Comparison of ENCODE assay signal across 28 cellular contexts in the genomic region with DNA sequence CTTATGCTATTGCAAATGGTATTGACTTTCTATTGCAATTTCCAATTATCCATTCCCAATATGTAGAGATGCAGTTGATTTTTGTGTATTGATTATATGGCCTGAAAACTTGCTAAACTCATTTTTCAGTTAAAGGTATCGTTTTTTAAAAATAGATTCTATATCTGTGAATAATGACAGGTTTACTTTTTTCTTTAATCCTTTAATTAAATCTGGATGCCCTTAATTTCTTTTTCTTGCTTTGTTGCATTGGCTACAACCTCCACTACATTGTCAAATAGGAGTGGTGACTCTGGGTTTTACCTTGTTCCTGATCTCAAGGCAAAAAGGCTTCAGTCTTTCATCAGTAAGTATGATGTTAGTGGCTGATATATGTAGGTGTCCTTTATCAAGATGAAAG.
"Had no signal": no experiment of that assay in that cellular context is flagged by ENCODE, and none has a peak within 500 bp of the region (broad histone marks: within the 10 kb centered on the region; RNA-seq: fewer than 3 reads in every experiment).

No MANE protein-coding gene starts in this region.

- H3K4me1 Mint-ChIP-seq: stimulated activated memory B cell treated with anti-CD40 and anti-IgM and Interleukin-4, amounts not matched to agents 10 μg/mL and 1 μg/mL and 100 μg/mL, for 72 hours; stimulated activated naive B cell treated with anti-CD40 and anti-IgM and Interleukin-4, amounts not matched to agents 10 μg/mL and 1 μg/mL and 100 μg/mL, for 72 hours; stimulated activated naive CD8-positive, alpha-beta T cell treated with anti-CD3 and anti-CD28 coated beads, Interleukin-15, amount 100 ng/mL, for 72 hours had no signal

- H3K9me3 Mint-ChIP-seq: stimulated activated effector memory CD8-positive, alpha-beta T cell treated with anti-CD3 and anti-CD28 coated beads, Interleukin-12 subunit alpha, Interleukin-12 subunit beta, amount 100 ng/mL, for 72 hours; stimulated activated naive B cell treated with anti-CD40 and anti-IgM and Interleukin-4, amounts not matched to agents 10 μg/mL and 1 μg/mL and 100 μg/mL, for 72 hours; stimulated activated naive CD8-positive, alpha-beta T cell treated with anti-CD3 and anti-CD28 coated beads, Interleukin-15, amount 100 ng/mL, for 72 hours; stimulated activated naive CD8-positive, alpha-beta T cell treated with anti-CD3 and anti-CD28 coated beads, Interleukin-15, Interleukin-2, amounts not matched to agents 100 ng/mL and 50 ng/mL, for 24 hours; type B pancreatic cell had no signal

- H3K4me3 ChIP-seq: stomach, suprapubic skin, testis, thoracic aorta, thyroid gland, tibial artery, tibial nerve, transverse colon, upper lobe of left lung, upper lobe of right lung, uterus, vagina had no signal

- H3K27ac Mint-ChIP-seq: stimulated activated effector memory CD8-positive, alpha-beta T cell treated with anti-CD3 and anti-CD28 coated beads, Interleukin-12 subunit alpha, Interleukin-12 subunit beta, amount 100 ng/mL, for 72 hours; stimulated activated memory B cell treated with anti-CD40 and anti-IgM and Interleukin-4, amounts not matched to agents 10 μg/mL and 1 μg/mL and 100 μg/mL, for 72 hours; stimulated activated naive B cell treated with anti-CD40 and anti-IgM and Interleukin-4, amounts not matched to agents 10 μg/mL and 1 μg/mL and 100 μg/mL, for 72 hours; stimulated activated naive CD8-positive, alpha-beta T cell treated with anti-CD3 and anti-CD28 coated beads, Interleukin-15, amount 100 ng/mL, for 72 hours; stimulated activated naive CD8-positive, alpha-beta T cell treated with anti-CD3 and anti-CD28 coated beads, Interleukin-15, Interleukin-2, amounts not matched to agents 100 ng/mL and 50 ng/mL, for 24 hours; type B pancreatic cell had no signal

- H3K4me3 Mint-ChIP-seq: stimulated activated effector memory CD8-positive, alpha-beta T cell treated with anti-CD3 and anti-CD28 coated beads, Interleukin-12 subunit alpha, Interleukin-12 subunit beta, amount 100 ng/mL, for 72 hours; stimulated activated memory B cell treated with anti-CD40 and anti-IgM and Interleukin-4, amounts not matched to agents 10 μg/mL and 1 μg/mL and 100 μg/mL, for 72 hours; stimulated activated naive B cell treated with anti-CD40 and anti-IgM and Interleukin-4, amounts not matched to agents 10 μg/mL and 1 μg/mL and 100 μg/mL, for 72 hours; stimulated activated naive CD8-positive, alpha-beta T cell treated with anti-CD3 and anti-CD28 coated beads, Interleukin-15, amount 100 ng/mL, for 72 hours; stimulated activated naive CD8-positive, alpha-beta T cell treated with anti-CD3 and anti-CD28 coated beads, Interleukin-15, Interleukin-2, amounts not matched to agents 100 ng/mL and 50 ng/mL, for 24 hours; type B pancreatic cell had no signal

- H3K4me1 ChIP-seq: suprapubic skin, testis, thyroid gland, upper lobe of right lung had no signal

- H3K36me3 ChIP-seq: stomach, suprapubic skin, thoracic aorta, thyroid gland, tibial artery, tibial nerve, transverse colon, upper lobe of left lung, upper lobe of right lung, uterus, vagina had no signal

- H3K9me3 ChIP-seq: stomach, suprapubic skin, testis, thoracic aorta, thyroid gland, transverse colon, upper lobe of left lung, upper lobe of right lung, uterus, vagina had no signal

- DNase-seq: stimulated activated CD4-positive, alpha-beta T cell treated with anti-CD3 and anti-CD28 coated beads, Interleukin-2, amount 100 ng/mL, for 48 hours; stimulated activated CD4-positive, alpha-beta T cell treated with anti-CD3 and anti-CD28 coated beads, Interleukin-4, amount 100 ng/mL, for 1 hour; stimulated activated CD4-positive, alpha-beta T cell treated with anti-CD3 and anti-CD28 coated beads, Interleukin-4, amount 100 ng/mL, for 24 hours; stimulated activated CD4-positive, alpha-beta T cell treated with anti-CD3 and anti-CD28 coated beads, Interleukin-4, amount 100 ng/mL, for 4 hours; stimulated activated CD8-positive, alpha-beta memory T cell treated with anti-CD3 and anti-CD28 coated beads, Interleukin-4, amount 100 ng/mL, for 48 hours; stimulated activated naive B cell treated with anti-CD40 and anti-IgM and Interleukin-4, amounts not matched to agents 10 μg/mL and 1 μg/mL and 100 μg/mL, for 72 hours; stimulated activated naive CD4-positive, alpha-beta T cell; stimulated activated naive CD4-positive, alpha-beta T cell treated with Interleukin-2 at 50 U/mL for 16 hours; stimulated activated naive CD8-positive, alpha-beta T cell treated with anti-CD3 and anti-CD28 coated beads, Interleukin-15, amount 100 ng/mL, for 72 hours; stimulated activated naive CD8-positive, alpha-beta T cell treated with anti-CD3 and anti-CD28 coated beads, Interleukin-15, Interleukin-2, amounts not matched to agents 100 U/mL and 50 U/mL, for 24 hours; stomach; substantia nigra; testis; thyroid gland; tibial artery; transverse colon; trophoblast cell; upper lobe of left lung; upper lobe of right lung; uterus had no signal

- H3K27ac ChIP-seq: stomach, suprapubic skin, testis, thoracic aorta, thyroid gland, tibial artery, tibial nerve, transverse colon, upper lobe of left lung, upper lobe of right lung, uterus, vagina had no signal

- ATAC-seq: stimulated activated effector memory CD8-positive, alpha-beta T cell treated with anti-CD3 and anti-CD28 coated beads, Interleukin-12 subunit alpha, Interleukin-12 subunit beta, amount 100 ng/mL, for 72 hours; stimulated activated memory B cell treated with anti-CD40 and anti-IgM and Interleukin-4, amounts not matched to agents 10 μg/mL and 1 μg/mL and 100 μg/mL, for 72 hours; stimulated activated naive B cell treated with anti-CD40 and anti-IgM and Interleukin-4, amounts not matched to agents 10 μg/mL and 1 μg/mL and 100 μg/mL, for 72 hours; stimulated activated naive CD8-positive, alpha-beta T cell treated with anti-CD3 and anti-CD28 coated beads, Interleukin-15, amount 100 ng/mL, for 72 hours; stimulated activated naive CD8-positive, alpha-beta T cell treated with anti-CD3 and anti-CD28 coated beads, Interleukin-15, Interleukin-2, amounts not matched to agents 100 U/mL and 50 U/mL, for 24 hours; upper lobe of right lung had no signal

- H3K36me3 Mint-ChIP-seq: stimulated activated effector memory CD8-positive, alpha-beta T cell treated with anti-CD3 and anti-CD28 coated beads, Interleukin-12 subunit alpha, Interleukin-12 subunit beta, amount 100 ng/mL, for 72 hours; stimulated activated memory B cell treated with anti-CD40 and anti-IgM and Interleukin-4, amounts not matched to agents 10 μg/mL and 1 μg/mL and 100 μg/mL, for 72 hours; stimulated activated naive B cell treated with anti-CD40 and anti-IgM and Interleukin-4, amounts not matched to agents 10 μg/mL and 1 μg/mL and 100 μg/mL, for 72 hours; type B pancreatic cell had no signal
